In genomic region chr14:31377433-31377832, GRCh38 we compare ENCODE assay signal across 24 cellular contexts.
"Had no signal": no experiment of that assay in that cellular context is flagged by ENCODE, and none has a peak within 500 bp of the region (broad histone marks: within the 10 kb centered on the region; RNA-seq: fewer than 3 reads in every experiment).

No MANE protein-coding gene starts in this region.

- H3K27me3 ChIP-seq: breast epithelium, gastroesophageal sphincter, tibial nerve, uterus had no signal

- DNase-seq: activated CD4-positive, alpha-beta memory T cell treated with anti-CD3 and anti-CD28 coated beads, Interleukin-2, amount 10 ng/mL, durations not matched to agents 7 days and 5 days; activated CD4-positive, alpha-beta T cell treated with anti-CD3 and anti-CD28 coated beads for 48 hours; activated CD4-positive, CD25-positive, alpha-beta regulatory T cell; activated CD8-positive, alpha-beta memory T cell treated with anti-CD3 and anti-CD28 coated beads, Interleukin-2, amount 10 ng/mL, durations not matched to agents 7 days and 5 days; activated T-cell treated with anti-CD3 and anti-CD28 coated beads for 4 hours; cerebellar nuclear complex; endodermal cell; head of caudate nucleus; hypothalamus; left ventricle myocardium inferior; midbrain; stimulated activated CD4-positive, alpha-beta T cell treated with anti-CD3 and anti-CD28 coated beads, Interleukin-12 subunit alpha, Interleukin-12 subunit beta, amount 100 ng/mL, for 4 hours; stimulated activated CD4-positive, alpha-beta T cell treated with anti-CD3 and anti-CD28 coated beads, Interleukin-4, amount 100 ng/mL, for 4 hours; T-helper 17 cell; uterus had no signal

- H3K27ac Mint-ChIP-seq: activated CD4-positive, alpha-beta memory T cell treated with anti-CD3 and anti-CD28 coated beads, Interleukin-2, amount 10 ng/mL, durations not matched to agents 7 days and 5 days; activated naive CD4-positive, alpha-beta T cell treated with anti-CD3 and anti-CD28 coated beads, Interleukin-2, amount 50 U/mL, for 72 hours; endodermal cell; nephron; stimulated activated naive CD8-positive, alpha-beta T cell treated with anti-CD3 and anti-CD28 coated beads, Interleukin-15, Interleukin-2, amounts not matched to agents 100 ng/mL and 50 ng/mL, for 24 hours; T-helper 17 cell had no signal

- H3K4me3 ChIP-seq: breast epithelium, coronary artery, gastroesophageal sphincter, left ventricle myocardium inferior, tibial nerve, uterus had no signal

- H3K4me1 Mint-ChIP-seq: endodermal cell, nephron, T-helper 17 cell had no signal

- H3K27ac ChIP-seq: coronary artery, gastroesophageal sphincter, left ventricle myocardium inferior, parathyroid adenoma, uterus had no signal

- H3K4me3 Mint-ChIP-seq: activated CD4-positive, alpha-beta memory T cell treated with anti-CD3 and anti-CD28 coated beads, Interleukin-2, amount 10 ng/mL, durations not matched to agents 7 days and 5 days; activated CD8-positive, alpha-beta memory T cell treated with anti-CD3 and anti-CD28 coated beads, Interleukin-2, amount 10 ng/mL, durations not matched to agents 7 days and 5 days; endodermal cell; nephron; stimulated activated naive CD8-positive, alpha-beta T cell treated with anti-CD3 and anti-CD28 coated beads, Interleukin-15, Interleukin-2, amounts not matched to agents 100 ng/mL and 50 ng/mL, for 24 hours; T-helper 17 cell had no signal

- H3K36me3 ChIP-seq: breast epithelium had no signal

- H3K27me3 Mint-ChIP-seq: activated CD4-positive, alpha-beta memory T cell treated with anti-CD3 and anti-CD28 coated beads, Interleukin-2, amount 10 ng/mL, durations not matched to agents 7 days and 5 days; activated CD8-positive, alpha-beta memory T cell treated with anti-CD3 and anti-CD28 coated beads, Interleukin-2, amount 10 ng/mL, durations not matched to agents 7 days and 5 days; stimulated activated naive CD8-positive, alpha-beta T cell treated with anti-CD3 and anti-CD28 coated beads, Interleukin-15, Interleukin-2, amounts not matched to agents 100 ng/mL and 50 ng/mL, for 24 hours; T-helper 17 cell had no signal

- H3K9me3 Mint-ChIP-seq: activated CD4-positive, alpha-beta memory T cell treated with anti-CD3 and anti-CD28 coated beads, Interleukin-2, amount 10 ng/mL, durations not matched to agents 7 days and 5 days; activated naive CD4-positive, alpha-beta T cell treated with anti-CD3 and anti-CD28 coated beads, Interleukin-2, amount 50 U/mL, for 72 hours; endodermal cell; nephron; stimulated activated naive CD8-positive, alpha-beta T cell treated with anti-CD3 and anti-CD28 coated beads, Interleukin-15, Interleukin-2, amounts not matched to agents 100 ng/mL and 50 ng/mL, for 24 hours had no signal

- ATAC-seq: gastroesophageal sphincter, right cardiac atrium had no signal

- H3K4me1 ChIP-seq: breast epithelium, gastroesophageal sphincter, left ventricle myocardium inferior, parathyroid adenoma, tibial nerve, uterus had no signal

- H3K9me3 ChIP-seq: breast epithelium, gastroesophageal sphincter, left ventricle myocardium inferior, tibial nerve, uterus had no signal
